In genomic region chr1:186030453-186030852, GRCh38 we compare ENCODE assay signal across 22 cellular contexts.
DNase-seq lines count a peak whose midpoint lies in the region; ATAC-seq, FAIRE-seq and TF ChIP-seq lines count a peak whose summit lies in the region.
"Had no signal": no experiment of that assay in that cellular context is flagged by ENCODE, and none has a peak within 500 bp of the region (broad histone marks: within the 10 kb centered on the region; RNA-seq: fewer than 3 reads in every experiment).

No MANE protein-coding gene starts in this region.

- no peak overlapping the region for H3K27ac ChIP-seq in K562 (ENCODE audit: extremely low read depth, low read depth, low read length)
- H3K27ac ChIP-seq: 22Rv1; A549; BLaER1 treated with 17β-estradiol and CSF1 and Interleukin-3, amounts not matched to agents 10 nM and 100 nM; C4-2B had no signal

- no peak overlapping the region for H3K4me3 Mint-ChIP-seq in nephron progenitor cell
- H3K4me3 Mint-ChIP-seq: B cell; CD4-positive, alpha-beta T cell; CD8-positive, alpha-beta T cell had no signal

- intact Hi-C loops in K562 (cut with micrococcal nuclease) = no loop called here

- CTCF ChIA-PET in K562 (lab: Yijun Ruan, JAX; ENCODE audit: low intra/inter-chr PET ratio) = no interaction called here

- POLR2A ChIA-PET in K562 (lab: Yijun Ruan, JAX) = no interaction called here

- H3K9me1 ChIP-seq in K562 (ENCODE audit: control insufficient read depth, insufficient read depth, low read length) = no peaks in the 10 kb centered on the region

- DNase-seq in K562 (ENCODE audit: extremely low read depth in 1 of 4, low spot score in 3 of 4) = no peak
- DNase-seq in nephron progenitor cell = no peak
- no peak for DNase-seq in NCI-H526 treated with DMSO at 0.1 percent for 48 hours (lab: John Stamatoyannopoulos, UW)
- DNase-seq in GM10266 (ENCODE audit: extremely low spot score) = no peak
- DNase-seq: AML-193; Caco-2; Calu3; CD4-positive, alpha-beta T cell; CD8-positive, alpha-beta T cell; DMS79 treated with DMSO at 0.1 percent for 48 hours; GF-D8 had no signal

- H3K27ac Mint-ChIP-seq in nephron progenitor cell = peak overlapping the region; percentile 20
- H3K27ac Mint-ChIP-seq: B cell; CD4-positive, alpha-beta T cell; CD8-positive, alpha-beta T cell had no signal

- no peaks in the 10 kb centered on the region for H3K4me1 ChIP-seq in K562 (replicated peaks in 1 of 2; ENCODE audit: control insufficient read depth in 2 of 2, insufficient read depth in 2 of 2, low read length in 2 of 2)
- H3K4me1 ChIP-seq: A549; BLaER1 treated with 17β-estradiol and CSF1 and Interleukin-3, amounts not matched to agents 10 nM and 100 nM; Caco-2 had no signal

- no peak overlapping the region for H2AFZ ChIP-seq in K562 (ENCODE audit: low read depth, low read length)

- no peak for TF ChIP-seq RAD21 in K562 (CRISPR knock-in tag; conservative IDR thresholded peaks at IDR 0.05 in 1 of 2, IDR thresholded peaks at IDR 0.05 in 1 of 2)

- no peaks in the 10 kb centered on the region; the same call in 1 of the 2 replicates for H3K9me3 ChIP-seq in K562 (replicated peaks; ENCODE audit: control insufficient read depth, insufficient read depth, low read depth, low read length)
- H3K9me3 ChIP-seq: A549, Caco-2 had no signal

- H3K27me3 ChIP-seq in K562 (ENCODE audit: control insufficient read depth in 2 of 2, insufficient read depth in 2 of 2, low read length in 2 of 2) = no peaks in the 10 kb centered on the region
- H3K27me3 ChIP-seq: BLaER1 treated with 17β-estradiol and CSF1 and Interleukin-3, amounts not matched to agents 10 nM and 100 nM had no signal

- no peak for TF ChIP-seq EP300 in K562 (IDR thresholded peaks at IDR 0.05; ENCODE audit: low read length)

- H3K4me1 Mint-ChIP-seq in nephron progenitor cell = no peaks in the 10 kb centered on the region
- H3K4me1 Mint-ChIP-seq: B cell had no signal

- no peak overlapping the region for H3K4me2 ChIP-seq in K562 (ENCODE audit: insufficient read depth, low read length)
- H3K4me2 ChIP-seq: A549; BLaER1 treated with 17β-estradiol and CSF1 and Interleukin-3, amounts not matched to agents 10 nM and 100 nM had no signal

- H3K9ac ChIP-seq in K562 (ENCODE audit: insufficient read depth in 1 of 2, low read depth in 2 of 2, low read length in 2 of 2) = no peak overlapping the region
- H3K9ac ChIP-seq: BLaER1 treated with 17β-estradiol and CSF1 and Interleukin-3, amounts not matched to agents 10 nM and 100 nM had no signal

- peaks cover 67% of the 10 kb centered on the region for H3K36me3 Mint-ChIP-seq in nephron progenitor cell (ENCODE audit: low read depth)
- H3K36me3 Mint-ChIP-seq: CD8-positive, alpha-beta T cell had no signal

- H3K4me3 ChIP-seq in K562 = no peak overlapping the region
- H3K4me3 ChIP-seq: A549; BLaER1 treated with 17β-estradiol and CSF1 and Interleukin-3, amounts not matched to agents 10 nM and 100 nM; GM12878 had no signal

- no TSS peak for BruUV-seq in K562 (replicated peaks; lab: Mats Ljungman, UMichigan)

- no peaks in the 10 kb centered on the region for H3K79me2 ChIP-seq in K562 (ENCODE audit: control insufficient read depth, insufficient read depth, low read length)

- H3K27me3 Mint-ChIP-seq in nephron progenitor cell (ENCODE audit: low read depth, poor library complexity) = no peaks in the 10 kb centered on the region
- H3K27me3 Mint-ChIP-seq: B cell; CD4-positive, alpha-beta T cell had no signal

- no peaks in the 10 kb centered on the region for H3K36me3 ChIP-seq in K562 (ENCODE audit: control insufficient read depth, insufficient read depth, low read length)
- H3K36me3 ChIP-seq: BLaER1 treated with 17β-estradiol and CSF1 and Interleukin-3, amounts not matched to agents 10 nM and 100 nM had no signal

- peaks cover 11% of the 10 kb centered on the region for H3K9me3 Mint-ChIP-seq in nephron progenitor cell

- ATAC-seq in K562 = no peak
- ATAC-seq: A549; CD8-positive, alpha-beta T cell; GM12878 had no signal

- FAIRE-seq in TTC549 (lab: Jason Lieb, UNC) (peak; percentile 69), K562 (lab: Jason Lieb, UNC) (no peak)
- FAIRE-seq: G401.6, GM12878, GM12892, GM18507, GM19239 had no signal

- H4K20me1 ChIP-seq in K562 (replicated peaks; ENCODE audit: control insufficient read depth, insufficient read depth, low read length) = no peaks in the 10 kb centered on the region
- H4K20me1 ChIP-seq: BLaER1 treated with 17β-estradiol and CSF1 and Interleukin-3, amounts not matched to agents 10 nM and 100 nM had no signal

- no peak for TF ChIP-seq CTCF in K562 (IDR thresholded peaks at IDR 0.05 in 2 of 3, conservative IDR thresholded peaks at IDR 0.05 in 1 of 3; ENCODE audit: insufficient read depth in 2 of 3, low read depth in 1 of 3, low read length in 3 of 3)
- no peak for TF ChIP-seq CTCF in nephron progenitor cell (IDR thresholded peaks at IDR 0.05)
- TF ChIP-seq CTCF in GM10266 (IDR thresholded peaks at IDR 0.05; ENCODE audit: control insufficient read depth, insufficient read depth, low read depth, missing control alignments) = no peak

- TF ChIP-seq POLR2A in K562 (conservative IDR thresholded peaks at IDR 0.05) = no peak

- in situ Hi-C loops in K562 (cut with MboI) = no loop called here

TF ChIP-seq in K562, 482 proteins besides CTCF, POLR2A, EP300 and RAD21:
- TF ChIP-seq, protein P1, sequence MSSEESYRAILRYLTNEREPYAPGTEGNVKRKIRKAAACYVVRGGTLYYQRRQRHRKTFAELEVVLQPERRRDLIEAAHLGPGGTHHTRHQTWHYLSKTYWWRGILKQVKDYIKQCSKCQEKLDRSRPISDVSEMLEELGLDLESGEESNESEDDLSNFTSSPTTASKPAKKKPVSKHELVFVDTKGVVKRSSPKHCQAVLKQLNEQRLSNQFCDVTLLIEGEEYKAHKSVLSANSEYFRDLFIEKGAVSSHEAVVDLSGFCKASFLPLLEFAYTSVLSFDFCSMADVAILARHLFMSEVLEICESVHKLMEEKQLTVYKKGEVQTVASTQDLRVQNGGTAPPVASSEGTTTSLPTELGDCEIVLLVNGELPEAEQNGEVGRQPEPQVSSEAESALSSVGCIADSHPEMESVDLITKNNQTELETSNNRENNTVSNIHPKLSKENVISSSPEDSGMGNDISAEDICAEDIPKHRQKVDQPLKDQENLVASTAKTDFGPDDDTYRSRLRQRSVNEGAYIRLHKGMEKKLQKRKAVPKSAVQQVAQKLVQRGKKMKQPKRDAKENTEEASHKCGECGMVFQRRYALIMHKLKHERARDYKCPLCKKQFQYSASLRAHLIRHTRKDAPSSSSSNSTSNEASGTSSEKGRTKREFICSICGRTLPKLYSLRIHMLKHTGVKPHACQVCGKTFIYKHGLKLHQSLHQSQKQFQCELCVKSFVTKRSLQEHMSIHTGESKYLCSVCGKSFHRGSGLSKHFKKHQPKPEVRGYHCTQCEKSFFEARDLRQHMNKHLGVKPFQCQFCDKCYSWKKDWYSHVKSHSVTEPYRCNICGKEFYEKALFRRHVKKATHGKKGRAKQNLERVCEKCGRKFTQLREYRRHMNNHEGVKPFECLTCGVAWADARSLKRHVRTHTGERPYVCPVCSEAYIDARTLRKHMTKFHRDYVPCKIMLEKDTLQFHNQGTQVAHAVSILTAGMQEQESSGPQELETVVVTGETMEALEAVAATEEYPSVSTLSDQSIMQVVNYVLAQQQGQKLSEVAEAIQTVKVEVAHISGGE (CRISPR knock-in tag; IDR thresholded peaks at IDR 0.05) = no peak
- TF ChIP-seq RBM25 (IDR thresholded peaks at IDR 0.05; ENCODE audit: low read depth, low read length, severe bottlenecking) (peak; percentile 80), ZNF507 (tag; conservative IDR thresholded peaks at IDR 0.05) (peak; percentile 96), RBM34 (IDR thresholded peaks at IDR 0.05; ENCODE audit: borderline replicate concordance, insufficient read depth, low read length) (no peak), ZNF316 (IDR thresholded peaks at IDR 0.05) (no peak), ZBTB17 (CRISPR knock-in tag; IDR thresholded peaks at IDR 0.05) (no peak), CHAMP1 (IDR thresholded peaks at IDR 0.05) (no peak), ZNF354B (CRISPR knock-in tag; IDR thresholded peaks at IDR 0.05) (0 out of 2 replicates have a peak, but pooled peaks have one; percentile 70)
